In genomic region chr14:31456841-31457664, GRCh38 we compare ENCODE assay signal across 1 cellular context.
TF ChIP-seq lines count a peak whose summit lies in the region.

Gene DTD2 (minus strand): TSS chr14:31457506. CDS start chr14:31457393, 113 bp downstream.

TF ChIP-seq in HepG2, 621 proteins besides CTCF, POLR2A, EP300 and RAD21 (continued from another document):
- TF ChIP-seq RARG (CRISPR knock-in tag; IDR thresholded peaks at IDR 0.05; ENCODE audit: low read depth) (peak; percentile 99), KLF13 (CRISPR knock-in tag; IDR thresholded peaks at IDR 0.05) (peak; percentile 100), ZNF468 (CRISPR knock-in tag; IDR thresholded peaks at IDR 0.05) (peak; percentile 99), BCL3 (CRISPR knock-in tag; IDR thresholded peaks at IDR 0.05) (peak; percentile 100), TCF7L2 (IDR thresholded peaks at IDR 0.05; ENCODE audit: low read depth, low read length) (no peak), HMGXB3 (CRISPR knock-in tag; IDR thresholded peaks at IDR 0.05; ENCODE audit: borderline replicate concordance) (peak; percentile 97), PAWR (CRISPR knock-in tag; IDR thresholded peaks at IDR 0.05; ENCODE audit: borderline replicate concordance) (peak; percentile 100), ZBTB46 (CRISPR knock-in tag; IDR thresholded peaks at IDR 0.05; ENCODE audit: borderline replicate concordance) (peak; percentile 97; the same call in 1 of the 2 replicates), EHMT2 (IDR thresholded peaks at IDR 0.05; ENCODE audit: borderline replicate concordance, low read depth, low read length) (no peak), ZNF484 (CRISPR knock-in tag; IDR thresholded peaks at IDR 0.05; ENCODE audit: borderline replicate concordance, low read depth) (peak; percentile 98; the same call in 1 of the 2 replicates), ZNF773 (CRISPR knock-in tag; IDR thresholded peaks at IDR 0.05; ENCODE audit: borderline replicate concordance) (peak; percentile 98), ZBTB34 (CRISPR knock-in tag; IDR thresholded peaks at IDR 0.05) (peak; percentile 92), TFDP2 (CRISPR knock-in tag; IDR thresholded peaks at IDR 0.05) (peak; percentile 92), ZNF782 (CRISPR knock-in tag; IDR thresholded peaks at IDR 0.05; ENCODE audit: borderline replicate concordance) (peak; percentile 100), ZNF678 (CRISPR knock-in tag; IDR thresholded peaks at IDR 0.05) (peak; percentile 100)
